Comparison of ENCODE assay signal across 8 cellular contexts in the genomic region with DNA sequence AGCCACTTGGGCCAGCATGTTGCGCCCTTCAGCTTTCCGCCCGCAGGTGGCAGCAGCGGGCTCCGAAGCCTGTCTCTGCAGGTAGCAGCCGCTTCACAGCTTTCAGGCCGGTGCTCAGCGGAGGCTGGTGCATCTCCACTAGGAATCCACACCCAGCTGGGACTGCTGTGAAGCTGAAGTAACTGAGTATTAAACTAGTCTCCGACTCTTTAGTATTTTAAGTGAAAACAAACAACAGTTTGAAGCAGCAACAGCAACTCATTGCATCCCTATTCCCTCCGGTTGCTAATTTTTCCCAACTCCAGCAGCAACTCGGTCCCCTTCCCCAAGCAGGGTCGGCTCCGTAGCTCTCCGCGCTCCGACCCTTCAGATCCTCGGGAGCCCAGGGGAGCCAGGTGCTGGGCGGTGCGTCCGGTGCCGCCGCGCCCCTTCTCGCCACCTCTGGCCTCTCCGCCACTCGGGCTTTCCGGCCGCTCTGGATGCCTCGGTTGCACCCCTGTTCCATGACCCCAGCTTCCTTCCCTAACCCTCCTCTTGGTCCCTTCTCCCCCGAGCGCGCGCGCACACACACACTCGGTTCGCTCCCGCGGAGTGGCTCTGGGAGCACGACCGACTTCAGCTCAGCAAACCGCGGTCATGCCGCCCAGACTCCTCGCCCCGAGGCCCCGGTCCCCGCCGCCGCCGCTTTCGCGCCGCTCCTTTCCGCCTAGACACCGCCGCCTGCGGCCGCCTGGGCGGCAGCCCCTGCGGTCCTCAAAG. TPM values are rescaled to one million over a fixed set of nuclear protein-coding genes. Genes with fewer than 3 reads are reported as not detected.
DNase-seq lines count a peak whose midpoint lies in the region; ATAC-seq and TF ChIP-seq lines count a peak whose summit lies in the region.

No MANE protein-coding gene starts in this region.

- peak; percentile 98 for ATAC-seq in HG02571 (IDR thresholded peaks at IDR 0.05; ENCODE audit: unreplicated experiment)
- peak; percentile 82 to 96 (median 94) for ATAC-seq in heart right ventricle

- H3K9ac ChIP-seq in SK-N-SH (no peak overlapping the region), parathyroid adenoma (no peak overlapping the region)

- H3K9me3 ChIP-seq in SK-N-SH, result no peaks in the 10 kb centered on the region
- H3K9me3 ChIP-seq in heart right ventricle, result no peaks in the 10 kb centered on the region
- no peaks in the 10 kb centered on the region for H3K9me3 ChIP-seq in parathyroid adenoma (ENCODE audit: control insufficient read depth, low read length)

- intact Hi-C loops in heart right ventricle (cut with DNase I), result loop anchor here in 9 of 10 donors (2.0 to 10.0 kb wide), 7 partner anchors 162 to 1049 kb away; no protein-coding TSS in a partner anchor

- no peaks in the 10 kb centered on the region; a peak in 1 of 4 replicates for H3K4me1 ChIP-seq in SK-N-SH (ENCODE audit: control insufficient read depth in 1 of 2, insufficient read depth in 2 of 2, low read depth in 1 of 2, low read length in 1 of 2)
- peaks cover 0 to 17% (median 7%) of the 10 kb centered on the region in 9 donors for H3K4me1 ChIP-seq in heart right ventricle
- no peaks in the 10 kb centered on the region for H3K4me1 ChIP-seq in parathyroid adenoma

- peak; percentile 96 for TF ChIP-seq CTCF in GM10248 (IDR thresholded peaks at IDR 0.05; ENCODE audit: control extremely low read depth, extremely low read depth, low read depth, missing control alignments)
- peak; percentile 87 for TF ChIP-seq CTCF in SK-N-SH (IDR thresholded peaks at IDR 0.05)
- TF ChIP-seq CTCF in heart right ventricle (IDR thresholded peaks at IDR 0.05), result peak in 8 of 9 donors; percentile 72 to 93 (median 84)
- TF ChIP-seq CTCF in parathyroid adenoma (IDR thresholded peaks at IDR 0.05), result peak; percentile 96

- WGBS in SK-N-SH (ENCODE audit: low lambda C conversion rate), result 2% methylated on average over 29 of the region's 60 CpGs
- 1% methylated on average over 60 of the region's 60 CpGs for WGBS in heart right ventricle, 2 donors

- CTCF ChIA-PET in GM10248 (lab: Yijun Ruan, JAX) (interaction anchor here (0.6 to 2.7 kb wide), 26 partner anchors 8 to 1311 kb away, joined by 3 to 52 read pairs (median 6); no protein-coding TSS in a partner anchor), SK-N-SH (lab: Yijun Ruan, JAX) (interaction anchor here (0.7 to 2.4 kb wide), 23 partner anchors 9 to 1055 kb away, joined by 3 to 19 read pairs (median 4); no protein-coding TSS in a partner anchor)

- no peaks in the 10 kb centered on the region for H3K9me2 ChIP-seq in SK-N-SH

- DNase-seq in GM10248 (ENCODE audit: extremely low spot score) (peak; percentile 84), MV-4-11 (lab: John Stamatoyannopoulos, UW) (peak; percentile 11), SK-N-SH (peak; percentile 79), amniotic epithelial cell (ENCODE audit: low read depth) (peak; percentile 84), heart right ventricle (peak; percentile 59 to 74), ureter (ENCODE audit: low spot score) (peak; percentile 80)

- H2AFZ ChIP-seq in SK-N-SH (ENCODE audit: low read depth) (peak overlapping the region; percentile 56; the same call in 1 of the 2 replicates), parathyroid adenoma (peak overlapping the region; percentile 90)

- no peak for TF ChIP-seq EP300 in SK-N-SH (IDR thresholded peaks at IDR 0.05; ENCODE audit: borderline replicate concordance in 1 of 2, low read depth in 1 of 2, low read length in 1 of 2)

- POLR2A ChIA-PET in GM10248 (lab: Yijun Ruan, JAX) (no interaction called here), SK-N-SH (lab: Yijun Ruan, JAX) (no interaction called here)

- no peaks in the 10 kb centered on the region for H3F3A ChIP-seq in SK-N-SH (replicated peaks; ENCODE audit: insufficient read depth)

- no peaks in the 10 kb centered on the region for H4K20me1 ChIP-seq in SK-N-SH (ENCODE audit: insufficient read depth)

- H3K36me3 ChIP-seq in SK-N-SH (replicated peaks in 1 of 2; ENCODE audit: control insufficient read depth in 1 of 2, insufficient read depth in 2 of 2, low read length in 1 of 2) (no peaks in the 10 kb centered on the region), heart right ventricle (no peaks in the 10 kb centered on the region), parathyroid adenoma (ENCODE audit: control insufficient read depth, insufficient read depth, low read length) (no peaks in the 10 kb centered on the region)

- peaks cover 34% of the 10 kb centered on the region for H3K27me3 ChIP-seq in SK-N-SH (ENCODE audit: insufficient read depth)
- H3K27me3 ChIP-seq in heart right ventricle, result peaks cover 0 to 75% (median 47%) of the 10 kb centered on the region in 7 donors
- no peaks in the 10 kb centered on the region for H3K27me3 ChIP-seq in parathyroid adenoma (ENCODE audit: control insufficient read depth, insufficient read depth, low read length)

- peak; percentile 64 for TF ChIP-seq RAD21 in SK-N-SH (IDR thresholded peaks at IDR 0.05; ENCODE audit: low read length)

- peak overlapping the region; percentile 24 to 50; a peak in 2 of 4 replicates for H3K4me3 ChIP-seq in SK-N-SH (ENCODE audit: low read depth in 2 of 2, low read length in 1 of 2)
- peak overlapping the region; percentile 19 to 65 (median 56) for H3K4me3 ChIP-seq in heart right ventricle
- peak overlapping the region; percentile 49 for H3K4me3 ChIP-seq in parathyroid adenoma (ENCODE audit: low read depth, low read length)

- no peaks in the 10 kb centered on the region for H3K79me2 ChIP-seq in SK-N-SH (ENCODE audit: insufficient read depth)
- no peaks in the 10 kb centered on the region for H3K79me2 ChIP-seq in parathyroid adenoma

- H3K27ac ChIP-seq in SK-N-SH (ENCODE audit: low read depth in 2 of 2, low read length in 1 of 2), result no peak overlapping the region
- H3K27ac ChIP-seq in heart right ventricle, result no peak overlapping the region
- H3K27ac ChIP-seq in parathyroid adenoma, result peak overlapping the region; percentile 12

- H3K4me2 ChIP-seq in SK-N-SH, result peak overlapping the region; percentile 84
- peak overlapping the region; percentile 85 for H3K4me2 ChIP-seq in parathyroid adenoma (ENCODE audit: low read length)

TF ChIP-seq in SK-N-SH, 30 proteins besides CTCF, POLR2A, EP300 and RAD21:
- TF ChIP-seq TAF1 (IDR thresholded peaks at IDR 0.05; ENCODE audit: borderline replicate concordance, low read depth, low read length) (no peak), YY1 (IDR thresholded peaks at IDR 0.05; ENCODE audit: low read depth) (no peak), SMC3 (IDR thresholded peaks at IDR 0.05; ENCODE audit: low read depth, low read length) (peak; percentile 67), ELF1 (IDR thresholded peaks at IDR 0.05) (no peak), SIN3A (IDR thresholded peaks at IDR 0.05; ENCODE audit: borderline replicate concordance, low read depth, low read length) (no peak)
- TF ChIP-seq, protein P1, sequence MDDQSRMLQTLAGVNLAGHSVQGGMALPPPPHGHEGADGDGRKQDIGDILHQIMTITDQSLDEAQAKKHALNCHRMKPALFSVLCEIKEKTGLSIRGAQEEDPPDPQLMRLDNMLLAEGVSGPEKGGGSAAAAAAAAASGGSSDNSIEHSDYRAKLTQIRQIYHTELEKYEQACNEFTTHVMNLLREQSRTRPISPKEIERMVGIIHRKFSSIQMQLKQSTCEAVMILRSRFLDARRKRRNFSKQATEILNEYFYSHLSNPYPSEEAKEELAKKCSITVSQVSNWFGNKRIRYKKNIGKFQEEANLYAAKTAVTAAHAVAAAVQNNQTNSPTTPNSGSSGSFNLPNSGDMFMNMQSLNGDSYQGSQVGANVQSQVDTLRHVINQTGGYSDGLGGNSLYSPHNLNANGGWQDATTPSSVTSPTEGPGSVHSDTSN (IDR thresholded peaks at IDR 0.05), result no peak
- TF ChIP-seq, protein P2, sequence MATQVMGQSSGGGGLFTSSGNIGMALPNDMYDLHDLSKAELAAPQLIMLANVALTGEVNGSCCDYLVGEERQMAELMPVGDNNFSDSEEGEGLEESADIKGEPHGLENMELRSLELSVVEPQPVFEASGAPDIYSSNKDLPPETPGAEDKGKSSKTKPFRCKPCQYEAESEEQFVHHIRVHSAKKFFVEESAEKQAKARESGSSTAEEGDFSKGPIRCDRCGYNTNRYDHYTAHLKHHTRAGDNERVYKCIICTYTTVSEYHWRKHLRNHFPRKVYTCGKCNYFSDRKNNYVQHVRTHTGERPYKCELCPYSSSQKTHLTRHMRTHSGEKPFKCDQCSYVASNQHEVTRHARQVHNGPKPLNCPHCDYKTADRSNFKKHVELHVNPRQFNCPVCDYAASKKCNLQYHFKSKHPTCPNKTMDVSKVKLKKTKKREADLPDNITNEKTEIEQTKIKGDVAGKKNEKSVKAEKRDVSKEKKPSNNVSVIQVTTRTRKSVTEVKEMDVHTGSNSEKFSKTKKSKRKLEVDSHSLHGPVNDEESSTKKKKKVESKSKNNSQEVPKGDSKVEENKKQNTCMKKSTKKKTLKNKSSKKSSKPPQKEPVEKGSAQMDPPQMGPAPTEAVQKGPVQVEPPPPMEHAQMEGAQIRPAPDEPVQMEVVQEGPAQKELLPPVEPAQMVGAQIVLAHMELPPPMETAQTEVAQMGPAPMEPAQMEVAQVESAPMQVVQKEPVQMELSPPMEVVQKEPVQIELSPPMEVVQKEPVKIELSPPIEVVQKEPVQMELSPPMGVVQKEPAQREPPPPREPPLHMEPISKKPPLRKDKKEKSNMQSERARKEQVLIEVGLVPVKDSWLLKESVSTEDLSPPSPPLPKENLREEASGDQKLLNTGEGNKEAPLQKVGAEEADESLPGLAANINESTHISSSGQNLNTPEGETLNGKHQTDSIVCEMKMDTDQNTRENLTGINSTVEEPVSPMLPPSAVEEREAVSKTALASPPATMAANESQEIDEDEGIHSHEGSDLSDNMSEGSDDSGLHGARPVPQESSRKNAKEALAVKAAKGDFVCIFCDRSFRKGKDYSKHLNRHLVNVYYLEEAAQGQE (IDR thresholded peaks at IDR 0.05; ENCODE audit: low read depth, low read length), result no peak
- TF ChIP-seq, protein P3, sequence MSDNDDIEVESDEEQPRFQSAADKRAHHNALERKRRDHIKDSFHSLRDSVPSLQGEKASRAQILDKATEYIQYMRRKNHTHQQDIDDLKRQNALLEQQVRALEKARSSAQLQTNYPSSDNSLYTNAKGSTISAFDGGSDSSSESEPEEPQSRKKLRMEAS (IDR thresholded peaks at IDR 0.05; ENCODE audit: low read depth), result 0 out of 2 replicates have a peak, but pooled peaks have one; percentile 15
TF ChIP-seq in SK-N-SH: peak in this region for 2.

RNA-seq across cellular contexts. Expression of a gene that starts 0.8 kb away (rescaled TPM):
- not detected in 2 replicates for polyA plus RNA-seq in SK-N-SH (2012; rRNA removed)
- not detected in 2 replicates for polyA plus RNA-seq in SK-N-SH (2012; cell fraction: cytosol; rRNA removed)
- polyA plus RNA-seq in SK-N-SH (2012; cell fraction: nucleus; rRNA removed), result not detected in 2 replicates
- total RNA-seq in heart right ventricle, result 1 to 10 TPM in 1 of 10 donors, under 1 TPM in 8, not detected in 1; 0.15 to 3.0 (median 0.32) TPM
- under 1 TPM; 0.07 to 0.12 TPM for polyA plus RNA-seq in heart right ventricle
- total RNA-seq in ureter, result 0.73 TPM

Comparison
In these comparisons a context has a peak if more than half of its experiments do, and no peak if none do; other contexts are left out.
1. DNase-seq: peak in every context shown above with its lines; median percentile 84 in GM10248; 84 in amniotic epithelial cell; 80 in ureter; 79 in SK-N-SH; 66 in heart right ventricle; 11 in MV-4-11.